9 cellular contexts compared by ENCODE assay signal in the genomic region with DNA sequence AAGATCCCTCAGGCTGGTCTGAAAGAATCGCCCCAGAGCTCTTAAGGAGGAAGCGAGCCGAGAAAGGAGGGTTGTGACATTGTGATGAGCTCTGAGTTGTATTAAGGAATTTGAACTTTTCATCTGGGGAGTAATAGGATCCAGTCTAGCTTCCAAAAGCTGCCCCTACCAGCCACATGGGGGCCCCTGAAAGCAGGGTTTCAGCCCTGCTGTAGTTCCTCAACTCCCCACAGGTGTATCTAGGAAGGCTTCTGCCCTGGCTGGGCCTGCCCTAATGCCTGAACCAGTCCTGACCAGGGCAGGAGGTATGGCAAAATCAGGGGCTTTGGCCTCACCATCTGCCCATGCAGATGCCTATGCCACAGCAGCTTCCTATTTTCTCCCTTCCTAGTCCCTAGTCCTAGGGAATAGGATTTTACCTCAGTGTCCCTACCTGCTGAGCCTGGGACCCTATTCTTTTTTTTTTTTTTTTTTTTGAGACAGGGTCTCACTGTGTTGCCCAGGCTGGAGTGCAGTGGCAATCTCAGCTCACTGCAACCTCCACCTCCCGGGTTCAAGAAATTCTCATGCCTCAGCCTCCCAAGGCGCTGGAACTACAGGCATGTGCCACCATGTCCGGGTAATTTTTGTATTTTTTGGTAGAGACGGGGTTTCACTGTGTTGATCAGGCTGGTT. TPM values are rescaled to one million over a fixed set of nuclear protein-coding genes. Genes with fewer than 3 reads are reported as not detected.
DNase-seq lines count a peak whose midpoint lies in the region; ATAC-seq, FAIRE-seq and TF ChIP-seq lines count a peak whose summit lies in the region.
"Had no signal": no experiment of that assay in that cellular context is flagged by ENCODE, and none has a peak within 500 bp of the region (broad histone marks: within the 10 kb centered on the region; RNA-seq: fewer than 3 reads in every experiment).

No MANE protein-coding gene starts in this region.

- TF ChIP-seq POLR2A in upper lobe of left lung (IDR thresholded peaks at IDR 0.05), result no peak

- 80 to 81% methylated on average over 7 of the region's 7 CpGs for WGBS in upper lobe of left lung, 2 donors

- H3K9me3 ChIP-seq in astrocyte (ENCODE audit: insufficient read depth, low read depth, low read length) (no peaks in the 10 kb centered on the region), upper lobe of left lung (no peaks in the 10 kb centered on the region)

- H3K4me1 Mint-ChIP-seq in CD14-positive monocyte (peaks cover 34% of the 10 kb centered on the region), astrocyte (ENCODE audit: low read depth, unreplicated experiment) (no peaks in the 10 kb centered on the region)

- ATAC-seq in GM18498 (IDR thresholded peaks at IDR 0.05; ENCODE audit: unreplicated experiment), result peak; percentile 49
- ATAC-seq in HG03460 (IDR thresholded peaks at IDR 0.05; ENCODE audit: unreplicated experiment), result peak; percentile 60
- peak; percentile 70 for ATAC-seq in left lobe of liver
- ATAC-seq in upper lobe of left lung (ENCODE audit: low FRiP score in 2 of 2), result peak; percentile 5 to 76

- H3K79me2 ChIP-seq in astrocyte (ENCODE audit: insufficient read depth, low read length), result peaks cover under 1% of the 10 kb centered on the region

- no peaks in the 10 kb centered on the region for H4K20me1 ChIP-seq in astrocyte (ENCODE audit: insufficient read depth, low read length)

- peaks cover 0 to 3% (median 0%) of the 10 kb centered on the region in 7 donors for H3K9me3 Mint-ChIP-seq in CD14-positive monocyte
- no peaks in the 10 kb centered on the region for H3K9me3 Mint-ChIP-seq in astrocyte (ENCODE audit: unreplicated experiment)

- H3K27me3 Mint-ChIP-seq in CD14-positive monocyte (ENCODE audit: low read depth in 3 of 3) (peaks cover 0 to 7% (median 0%) of the 10 kb centered on the region in 3 donors), astrocyte (ENCODE audit: low read depth, unreplicated experiment) (no peaks in the 10 kb centered on the region)

- H2AFZ ChIP-seq in astrocyte (ENCODE audit: low read depth, low read length), result no peak overlapping the region

- DNase-seq in CD14-positive monocyte (ENCODE audit: low spot score) (no peak), SHP77 treated with DMSO at 0.1 percent for 48 hours (lab: John Stamatoyannopoulos, UW) (peak; percentile 31), astrocyte (ENCODE audit: low read depth) (peak; percentile 21), left lobe of liver (ENCODE audit: low spot score) (peak; percentile 55), upper lobe of left lung (peak in 1 of 2 donors; percentile 58), NCI-H128 (lab: John Stamatoyannopoulos, UW; ENCODE audit: unreplicated experiment) (no peak)

- H3K4me3 ChIP-seq in astrocyte (ENCODE audit: insufficient read depth, low read depth, low read length) (no peak overlapping the region), upper lobe of left lung (no peak overlapping the region)

- FAIRE-seq in astrocyte (lab: Jason Lieb, UNC), result no peak
- FAIRE-seq: TTC549 had no signal

- H3K36me3 Mint-ChIP-seq in CD14-positive monocyte (peaks cover 43 to 52% of the 10 kb centered on the region in 2 donors), astrocyte (ENCODE audit: low read depth, unreplicated experiment) (peaks cover 7% of the 10 kb centered on the region)

- intact Hi-C loops in CD14-positive monocyte (cut with micrococcal nuclease), result loop anchor here in 1 of 2 donors (5.0 to 10.0 kb wide), 3 partner anchors 106 to 189 kb away; partner anchors contain the start of gene ZNF710

- no peak for TF ChIP-seq EP300 in upper lobe of left lung (IDR thresholded peaks at IDR 0.05)

- H3K27ac Mint-ChIP-seq in CD14-positive monocyte (peak overlapping the region in 4 of 7 donors; percentile 26 to 75 (median 58)), astrocyte (ENCODE audit: unreplicated experiment) (no peak overlapping the region)

- no peaks in the 10 kb centered on the region for H3K27me3 ChIP-seq in astrocyte (ENCODE audit: insufficient read depth, low read length)
- no peaks in the 10 kb centered on the region for H3K27me3 ChIP-seq in upper lobe of left lung

- TF ChIP-seq CTCF in CD14-positive monocyte (IDR thresholded peaks at IDR 0.05), result peak; percentile 22
- peak; percentile 60 for TF ChIP-seq CTCF in astrocyte (IDR thresholded peaks at IDR 0.05; ENCODE audit: insufficient read depth, low read depth, low read length)
- peak; percentile 44 to 87 (median 60) for TF ChIP-seq CTCF in upper lobe of left lung (IDR thresholded peaks at IDR 0.05)

- H3K9ac ChIP-seq in astrocyte (ENCODE audit: low read length), result no peak overlapping the region

- peak overlapping the region in 1 of 2 donors; percentile 28 for H3K4me3 Mint-ChIP-seq in CD14-positive monocyte
- no peak overlapping the region for H3K4me3 Mint-ChIP-seq in astrocyte (ENCODE audit: unreplicated experiment)

- no peak overlapping the region for H3K4me2 ChIP-seq in astrocyte (ENCODE audit: low read length)

- H3K36me3 ChIP-seq in astrocyte (ENCODE audit: insufficient read depth, low read length) (peaks cover 2% of the 10 kb centered on the region), upper lobe of left lung (peaks cover 10 to 35% (median 26%) of the 10 kb centered on the region in 4 donors)

- H3K27ac ChIP-seq in astrocyte (ENCODE audit: low read depth, low read length) (no peak overlapping the region), upper lobe of left lung (no peak overlapping the region)

- H3K4me1 ChIP-seq in astrocyte (ENCODE audit: insufficient read depth, low read length) (no peaks in the 10 kb centered on the region), upper lobe of left lung (peaks cover 0 to 3% (median 1%) of the 10 kb centered on the region in 4 donors)

RNA-seq across cellular contexts. Expression of gene AP3S2, which starts 5.0 kb away (rescaled TPM):
- polyA plus RNA-seq in CD14-positive monocyte, result 10 to 100 TPM; 32.4 to 41.2 TPM
- total RNA-seq in astrocyte, result 37.9 and 41.2 TPM in 2 replicates
- total RNA-seq in left lobe of liver, result 26.4 TPM
- total RNA-seq in upper lobe of left lung, result 10 to 100 TPM; 19.6 to 46.1 (median 28.9) TPM

RNA-seq across cellular contexts. Expression of gene ARPIN, which starts 14.0 kb away (rescaled TPM):
- 10 to 100 TPM in 1 of 2 donors, 1 to 10 TPM in 1; 9.7 to 14.0 TPM for polyA plus RNA-seq in CD14-positive monocyte
- total RNA-seq in astrocyte (4.8 and 5.9 TPM in 2 replicates), left lobe of liver (6.2 TPM), upper lobe of left lung (10 to 100 TPM; 24.9 to 56.6 (median 35.1) TPM)

Comparison
In these comparisons a context has a peak if more than half of its experiments do, and no peak if none do; other contexts are left out.
1. DNase-seq: peak in SHP77 treated with DMSO at 0.1 percent for 48 hours (single experiment), astrocyte (single experiment) and left lobe of liver (single experiment); none in CD14-positive monocyte (single experiment) and NCI-H128 (single experiment).
2. Peak in every context shown above with its lines, with median percentiles within 50 percentile points of each other: CTCF ChIP-seq and ATAC-seq.